Comparison of ENCODE assay signal across 29 cellular contexts in the genomic region with DNA sequence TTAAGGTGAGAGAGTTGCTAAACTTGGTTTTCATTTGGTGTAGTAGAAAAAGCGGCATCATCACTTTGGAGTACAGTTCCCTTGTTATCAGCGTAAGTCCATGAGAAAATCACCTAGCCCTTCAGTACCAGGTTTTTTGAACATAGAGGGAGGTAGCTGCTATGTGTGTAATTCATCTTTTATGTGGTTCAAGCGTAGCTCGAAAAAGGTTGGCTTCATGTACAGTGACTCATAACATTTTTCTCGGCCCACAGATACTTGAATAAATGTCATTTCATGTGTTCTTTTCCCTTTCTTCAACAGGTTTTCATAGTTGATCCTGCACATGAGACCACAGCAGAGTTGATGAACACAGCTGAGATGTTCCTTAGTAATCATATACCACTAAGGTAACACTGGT. TPM values are rescaled to one million over a fixed set of nuclear protein-coding genes. Genes with fewer than 3 reads are reported as not detected.
A peak's percentile ranks its signal among the peaks of the same experiment; 100 is the strongest.
DNase-seq lines count a peak whose midpoint lies in the region; ATAC-seq, FAIRE-seq and TF ChIP-seq lines count a peak whose summit lies in the region.
"Had no signal": no experiment of that assay in that cellular context is flagged by ENCODE, and none has a peak within 500 bp of the region (broad histone marks: within the 10 kb centered on the region; RNA-seq: fewer than 3 reads in every experiment).

No MANE protein-coding gene starts in this region.

- no peak overlapping the region for H3K56ac ChIP-seq in H9 (ENCODE audit: insufficient read length, low read depth, low read length)

- H3K23ac ChIP-seq in H9 (ENCODE audit: insufficient read length, low read depth, low read length): no peak overlapping the region

- H3K36me3 ChIP-seq in kidney (ENCODE audit: control insufficient read depth in 1 of 2, insufficient read depth in 2 of 2, low read length in 2 of 2): peaks cover 26 to 43% of the 10 kb centered on the region in 2 donors

- no peak overlapping the region for H3K4me2 ChIP-seq in H9 (ENCODE audit: insufficient read depth, insufficient read length, low read length)
- H3K4me2 ChIP-seq: KMS-11 had no signal

- no peak overlapping the region for H3K14ac ChIP-seq in H9 (ENCODE audit: insufficient read depth, low read length)

- H2BK20ac ChIP-seq in H9 (ENCODE audit: low read depth, low read length, poor library complexity, severe bottlenecking): no peak overlapping the region

- no peak overlapping the region for H2BK12ac ChIP-seq in H9 (ENCODE audit: insufficient read length, low read depth, low read length)

- H4K8ac ChIP-seq in H9 (replicated peaks; ENCODE audit: insufficient read length, low read depth, low read length): no peak overlapping the region

- H2BK5ac ChIP-seq in H9 (ENCODE audit: insufficient read length, low read length): no peak overlapping the region

- no peaks in the 10 kb centered on the region for H3K27me3 ChIP-seq in H9 (ENCODE audit: insufficient read depth, low read length)

- CTCF ChIA-PET in activated CD4-positive, alpha-beta T cell treated with anti-CD3 and anti-CD28 coated beads for 36 hours (lab: Charles Lee): interaction anchor here (1.6 kb wide), 1 partner anchor 17 kb away, joined by 3 read pairs; no protein-coding TSS in a partner anchor
- CTCF ChIA-PET in activated CD4-positive, alpha-beta T cell treated with anti-CD3 and anti-CD28 coated beads, Interleukin-2, amount 10 ng/mL, durations not matched to agents 7 days and 5 days (lab: Charles Lee): interaction anchor here (0.6 kb wide), 1 partner anchor 112 kb away, joined by 3 read pairs; no protein-coding TSS in a partner anchor

- no CpG with 5 or more reads among the region's 5 CpGs for whole genome bisulfite sequencing in H9 (ENCODE audit: extremely low coverage, insufficient read length, low lambda C conversion rate)

- no peak overlapping the region for H2AK5ac ChIP-seq in H9 (ENCODE audit: insufficient read length, low read length)

- ATAC-seq in activated CD4-positive, alpha-beta T cell treated with anti-CD3 and anti-CD28 coated beads for 36 hours: peak; percentile 68
- peak; percentile 66 for ATAC-seq in activated naive CD8-positive, alpha-beta T cell treated with anti-CD3 and anti-CD28 coated beads, Interleukin-2, amount 50 U/mL, for 24 hours
- ATAC-seq: CD8-positive, alpha-beta T cell; PC-3 had no signal

- no peak overlapping the region for H3K4me3 ChIP-seq in kidney (ENCODE audit: low read length in 2 of 2)

- H2AFZ ChIP-seq in H9 (ENCODE audit: low read length): no peak overlapping the region

- H3K9ac ChIP-seq in kidney (ENCODE audit: low read length in 2 of 2): no peak overlapping the region
- H3K9ac ChIP-seq in H9 (ENCODE audit: extremely low read depth, insufficient read length, low read length): no peak overlapping the region
- H3K9ac ChIP-seq: KMS-11 had no signal

- no peak overlapping the region for H3K4ac ChIP-seq in H9 (ENCODE audit: low read depth, low read length)

- H3K9me3 Mint-ChIP-seq in activated CD4-positive, alpha-beta T cell treated with anti-CD3 and anti-CD28 coated beads for 36 hours (ENCODE audit: low read depth): no peaks in the 10 kb centered on the region
- no peaks in the 10 kb centered on the region for H3K9me3 Mint-ChIP-seq in activated CD4-positive, alpha-beta T cell treated with anti-CD3 and anti-CD28 coated beads, Interleukin-2, amount 10 ng/mL, durations not matched to agents 7 days and 5 days
- no peaks in the 10 kb centered on the region for H3K9me3 Mint-ChIP-seq in activated naive CD8-positive, alpha-beta T cell treated with anti-CD3 and anti-CD28 coated beads, Interleukin-2, amount 50 U/mL, for 24 hours
- H3K9me3 Mint-ChIP-seq in activated naive CD8-positive, alpha-beta T cell treated with anti-CD3 and anti-CD28 coated beads for 36 hours: no peaks in the 10 kb centered on the region
- no peaks in the 10 kb centered on the region for H3K9me3 Mint-ChIP-seq in H9
- H3K9me3 Mint-ChIP-seq: CD8-positive, alpha-beta T cell had no signal

- DNase-seq in activated CD4-positive, alpha-beta T cell treated with anti-CD3 and anti-CD28 coated beads for 36 hours: no peak
- DNase-seq in activated CD4-positive, alpha-beta T cell treated with anti-CD3 and anti-CD28 coated beads, Interleukin-2, amount 10 ng/mL, durations not matched to agents 7 days and 5 days: no peak
- DNase-seq in activated naive CD8-positive, alpha-beta T cell treated with anti-CD3 and anti-CD28 coated beads, Interleukin-2, amount 50 U/mL, for 24 hours: no peak
- no peak for DNase-seq in activated naive CD8-positive, alpha-beta T cell treated with anti-CD3 and anti-CD28 coated beads for 36 hours
- DNase-seq in iris pigment epithelial cell (ENCODE audit: low read depth): peak; percentile 43
- DNase-seq in DMS 273 (lab: John Stamatoyannopoulos, UW; ENCODE audit: unreplicated experiment): no peak
- DNase-seq in kidney: no peak
- no peak for DNase-seq in H9
- DNase-seq: Caco-2; CD8-positive, alpha-beta T cell; DMS 273 treated with DMSO at 0.1 percent for 48 hours; DMS79; EL; GF-D8; GOT3; HCEC 1CT; MM.1S; NCI-H2029 treated with DMSO at 0.1 percent for 48 hours; NCI-H446 treated with DMSO at 0.1 percent for 48 hours; NCI-H526; NCI-H82; NK-92 treated with Interleukin-12 subunit alpha and Interleukin-12 subunit beta, amount 100 ng/mL, for 24 hours; PC-3 had no signal

- no peak overlapping the region for H4K91ac ChIP-seq in H9 (ENCODE audit: insufficient read length, low read depth, low read length)

- no peak overlapping the region for H2BK120ac ChIP-seq in H9 (ENCODE audit: low read depth, low read length, poor library complexity, severe bottlenecking)

- H3K36me3 Mint-ChIP-seq in activated CD4-positive, alpha-beta T cell treated with anti-CD3 and anti-CD28 coated beads for 36 hours (ENCODE audit: low read depth): peaks cover 52% of the 10 kb centered on the region
- H3K36me3 Mint-ChIP-seq in activated CD4-positive, alpha-beta T cell treated with anti-CD3 and anti-CD28 coated beads, Interleukin-2, amount 10 ng/mL, durations not matched to agents 7 days and 5 days (ENCODE audit: low read depth): peaks cover 59% of the 10 kb centered on the region
- peaks cover 73% of the 10 kb centered on the region for H3K36me3 Mint-ChIP-seq in activated naive CD8-positive, alpha-beta T cell treated with anti-CD3 and anti-CD28 coated beads, Interleukin-2, amount 50 U/mL, for 24 hours (ENCODE audit: low read depth)
- H3K36me3 Mint-ChIP-seq in activated naive CD8-positive, alpha-beta T cell treated with anti-CD3 and anti-CD28 coated beads for 36 hours: peaks cover 47% of the 10 kb centered on the region
- peaks cover 34 to 80% (median 71%) of the 10 kb centered on the region in 3 experiments for H3K36me3 Mint-ChIP-seq in H9 (ENCODE audit: insufficient read depth in 1 of 3, low read depth in 3 of 3)

- H3K27ac ChIP-seq in kidney (ENCODE audit: low read depth in 2 of 2, low read length in 2 of 2) (no peak overlapping the region), H9 (ENCODE audit: insufficient read length, low read depth, low read length) (no peak overlapping the region)
- H3K27ac ChIP-seq: 22Rv1, C4-2B, KMS-11 had no signal

- peaks cover 9% of the 10 kb centered on the region for H3K4me1 Mint-ChIP-seq in activated CD4-positive, alpha-beta T cell treated with anti-CD3 and anti-CD28 coated beads for 36 hours
- H3K4me1 Mint-ChIP-seq in activated CD4-positive, alpha-beta T cell treated with anti-CD3 and anti-CD28 coated beads, Interleukin-2, amount 10 ng/mL, durations not matched to agents 7 days and 5 days: no peaks in the 10 kb centered on the region
- H3K4me1 Mint-ChIP-seq in activated naive CD8-positive, alpha-beta T cell treated with anti-CD3 and anti-CD28 coated beads, Interleukin-2, amount 50 U/mL, for 24 hours: peaks cover 4% of the 10 kb centered on the region
- H3K4me1 Mint-ChIP-seq in activated naive CD8-positive, alpha-beta T cell treated with anti-CD3 and anti-CD28 coated beads for 36 hours: peaks cover 7% of the 10 kb centered on the region
- peaks cover 4% of the 10 kb centered on the region in 2 experiments; a peak in 1 of 4 replicates for H3K4me1 Mint-ChIP-seq in H9
- H3K4me1 Mint-ChIP-seq: B cell had no signal

- H3K18ac ChIP-seq in H9 (ENCODE audit: insufficient read length, low read depth, low read length): no peak overlapping the region

- FAIRE-seq in kidney (lab: Jason Lieb, UNC): no peak
- FAIRE-seq: GM12892 had no signal

- H3K79me1 ChIP-seq in H9 (ENCODE audit: insufficient read depth, low read depth, low read length, poor library complexity, severe bottlenecking): no peaks in the 10 kb centered on the region

- intact Hi-C loops in activated CD4-positive, alpha-beta T cell treated with anti-CD3 and anti-CD28 coated beads for 36 hours (cut with DNase I, micrococcal nuclease): no loop called here
- intact Hi-C loops in kidney (cut with DNase I): no loop called here

- no peaks in the 10 kb centered on the region for H3K23me2 ChIP-seq in H9 (ENCODE audit: insufficient read length, low read depth, low read length, poor library complexity, severe bottlenecking)

- H3K27ac Mint-ChIP-seq in activated CD4-positive, alpha-beta T cell treated with anti-CD3 and anti-CD28 coated beads for 36 hours: no peak overlapping the region
- H3K27ac Mint-ChIP-seq in activated CD4-positive, alpha-beta T cell treated with anti-CD3 and anti-CD28 coated beads, Interleukin-2, amount 10 ng/mL, durations not matched to agents 7 days and 5 days: no peak overlapping the region
- no peak overlapping the region for H3K27ac Mint-ChIP-seq in activated naive CD8-positive, alpha-beta T cell treated with anti-CD3 and anti-CD28 coated beads, Interleukin-2, amount 50 U/mL, for 24 hours
- H3K27ac Mint-ChIP-seq in activated naive CD8-positive, alpha-beta T cell treated with anti-CD3 and anti-CD28 coated beads for 36 hours: no peak overlapping the region
- no peak overlapping the region for H3K27ac Mint-ChIP-seq in H9
- H3K27ac Mint-ChIP-seq: B cell; CD8-positive, alpha-beta T cell; IgD-negative memory B cell had no signal

- POLR2A ChIA-PET in activated CD4-positive, alpha-beta T cell treated with anti-CD3 and anti-CD28 coated beads for 36 hours (lab: Charles Lee): no interaction called here
- POLR2A ChIA-PET in activated CD4-positive, alpha-beta T cell treated with anti-CD3 and anti-CD28 coated beads, Interleukin-2, amount 10 ng/mL, durations not matched to agents 7 days and 5 days (lab: Charles Lee): no interaction called here

- H4K20me1 ChIP-seq in H9 (ENCODE audit: control insufficient read depth, insufficient read depth, insufficient read length): no peaks in the 10 kb centered on the region

- no peaks in the 10 kb centered on the region for H3K79me2 ChIP-seq in H9 (ENCODE audit: insufficient read depth, low read length)

- H3K27me3 Mint-ChIP-seq in activated CD4-positive, alpha-beta T cell treated with anti-CD3 and anti-CD28 coated beads for 36 hours: no peaks in the 10 kb centered on the region
- H3K27me3 Mint-ChIP-seq in activated CD4-positive, alpha-beta T cell treated with anti-CD3 and anti-CD28 coated beads, Interleukin-2, amount 10 ng/mL, durations not matched to agents 7 days and 5 days: no peaks in the 10 kb centered on the region
- H3K27me3 Mint-ChIP-seq in activated naive CD8-positive, alpha-beta T cell treated with anti-CD3 and anti-CD28 coated beads, Interleukin-2, amount 50 U/mL, for 24 hours: no peaks in the 10 kb centered on the region
- H3K27me3 Mint-ChIP-seq in activated naive CD8-positive, alpha-beta T cell treated with anti-CD3 and anti-CD28 coated beads for 36 hours: no peaks in the 10 kb centered on the region
- H3K27me3 Mint-ChIP-seq in H9 (ENCODE audit: low read depth): no peaks in the 10 kb centered on the region
- H3K27me3 Mint-ChIP-seq: B cell, IgD-negative memory B cell had no signal

- no peaks in the 10 kb centered on the region for H3K4me1 ChIP-seq in kidney (ENCODE audit: control insufficient read depth in 1 of 2, insufficient read depth in 1 of 2, low read depth in 1 of 2, low read length in 2 of 2)
- no peaks in the 10 kb centered on the region for H3K4me1 ChIP-seq in H9 (ENCODE audit: insufficient read depth, low read length)
- H3K4me1 ChIP-seq: Caco-2 had no signal

- H3K9me3 ChIP-seq in kidney (ENCODE audit: control insufficient read depth in 1 of 2, low read length in 2 of 2) (no peaks in the 10 kb centered on the region), H9 (ENCODE audit: control insufficient read depth, low read depth, low read length) (no peaks in the 10 kb centered on the region)
- H3K9me3 ChIP-seq: Caco-2 had no signal

- no peak overlapping the region for H2BK15ac ChIP-seq in H9 (ENCODE audit: low read depth, low read length)

- no peak overlapping the region for H3K4me3 Mint-ChIP-seq in activated CD4-positive, alpha-beta T cell treated with anti-CD3 and anti-CD28 coated beads for 36 hours
- no peak overlapping the region for H3K4me3 Mint-ChIP-seq in activated CD4-positive, alpha-beta T cell treated with anti-CD3 and anti-CD28 coated beads, Interleukin-2, amount 10 ng/mL, durations not matched to agents 7 days and 5 days
- H3K4me3 Mint-ChIP-seq in activated naive CD8-positive, alpha-beta T cell treated with anti-CD3 and anti-CD28 coated beads, Interleukin-2, amount 50 U/mL, for 24 hours: no peak overlapping the region
- H3K4me3 Mint-ChIP-seq in activated naive CD8-positive, alpha-beta T cell treated with anti-CD3 and anti-CD28 coated beads for 36 hours: no peak overlapping the region
- no peak overlapping the region for H3K4me3 Mint-ChIP-seq in H9
- H3K4me3 Mint-ChIP-seq: B cell; CD8-positive, alpha-beta T cell; IgD-negative memory B cell had no signal

- TF ChIP-seq CTCF in kidney (IDR thresholded peaks at IDR 0.05; ENCODE audit: borderline replicate concordance, extremely low read depth, insufficient read depth) (no peak), H9 (conservative IDR thresholded peaks at IDR 0.05) (no peak)

- H3T11ph ChIP-seq in H9 (ENCODE audit: low read length): no peak overlapping the region

- H4K5ac ChIP-seq in H9 (ENCODE audit: insufficient read length, low read depth, low read length): no peak overlapping the region

RNA-seq across cellular contexts. Expression of a gene that starts 43.6 kb away (rescaled TPM):
- 10 to 100 TPM; 50.0 to 67.2 TPM for total RNA-seq in activated CD4-positive, alpha-beta T cell treated with anti-CD3 and anti-CD28 coated beads for 36 hours
- total RNA-seq in activated CD4-positive, alpha-beta T cell treated with anti-CD3 and anti-CD28 coated beads, Interleukin-2, amount 10 ng/mL, durations not matched to agents 7 days and 5 days: 10 to 100 TPM; 64.3 to 70.7 TPM
- total RNA-seq in activated naive CD8-positive, alpha-beta T cell treated with anti-CD3 and anti-CD28 coated beads for 36 hours: 10 to 100 TPM; 49.8 to 50.1 TPM
- total RNA-seq in kidney (52.3 TPM), H9 (2021) (48.5 and 55.9 TPM in 2 replicates)
- 7.0 TPM for polyA plus RNA-seq in kidney (ENCODE audit: insufficient read depth, low read depth, low replicate concordance)
